Comparison of ENCODE assay signal across 4 cellular contexts in the genomic region with DNA sequence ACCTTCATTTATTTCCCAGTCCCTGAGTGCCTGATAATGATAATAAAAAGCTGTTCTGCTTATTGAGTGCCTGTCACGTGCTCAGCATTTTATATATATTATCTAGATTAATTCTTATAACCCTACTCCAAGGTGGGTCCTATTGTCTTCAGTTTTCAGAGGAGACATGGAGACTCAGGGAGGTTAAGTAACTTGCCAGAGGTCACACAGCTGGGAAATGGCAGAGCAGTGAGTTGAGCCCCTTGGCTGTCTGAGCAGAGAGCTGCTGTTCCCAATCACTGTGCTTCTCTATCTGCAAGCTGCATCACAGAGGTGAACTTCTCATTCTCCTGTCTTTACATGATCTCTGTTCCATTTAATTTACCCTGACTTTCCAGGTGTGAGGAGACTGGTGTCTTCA.
TF ChIP-seq lines count a peak whose summit lies in the region.

No MANE protein-coding gene starts in this region.

TF ChIP-seq in SK-N-SH, 30 proteins besides CTCF, POLR2A, EP300 and RAD21:
- TF ChIP-seq, protein P1, sequence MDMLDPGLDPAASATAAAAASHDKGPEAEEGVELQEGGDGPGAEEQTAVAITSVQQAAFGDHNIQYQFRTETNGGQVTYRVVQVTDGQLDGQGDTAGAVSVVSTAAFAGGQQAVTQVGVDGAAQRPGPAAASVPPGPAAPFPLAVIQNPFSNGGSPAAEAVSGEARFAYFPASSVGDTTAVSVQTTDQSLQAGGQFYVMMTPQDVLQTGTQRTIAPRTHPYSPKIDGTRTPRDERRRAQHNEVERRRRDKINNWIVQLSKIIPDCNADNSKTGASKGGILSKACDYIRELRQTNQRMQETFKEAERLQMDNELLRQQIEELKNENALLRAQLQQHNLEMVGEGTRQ (IDR thresholded peaks at IDR 0.05; ENCODE audit: borderline replicate concordance, low read depth, low read length), result no peak
- TF ChIP-seq YY1 (IDR thresholded peaks at IDR 0.05; ENCODE audit: low read depth), result no peak
- TF ChIP-seq NFIC (IDR thresholded peaks at IDR 0.05; ENCODE audit: borderline replicate concordance), result no peak

TF ChIP-seq in SK-N-SH treated with all-trans-retinoic acid at 6 μM for 48 hours, 23 proteins besides CTCF, POLR2A, EP300 and RAD21:
- TF ChIP-seq PPARA (CRISPR knock-in tag; IDR thresholded peaks at IDR 0.05; ENCODE audit: borderline replicate concordance) (no peak), SNAI2 (CRISPR knock-in tag; IDR thresholded peaks at IDR 0.05) (no peak), ZFP3 (CRISPR knock-in tag; IDR thresholded peaks at IDR 0.05) (no peak), ESRRG (CRISPR knock-in tag; IDR thresholded peaks at IDR 0.05) (no peak), ARNTL (CRISPR knock-in tag; IDR thresholded peaks at IDR 0.05; ENCODE audit: borderline replicate concordance, low read depth) (no peak), ZNF565 (CRISPR knock-in tag; conservative IDR thresholded peaks at IDR 0.05; ENCODE audit: low read depth) (no peak), ZNF8 (CRISPR knock-in tag; IDR thresholded peaks at IDR 0.05) (no peak), TCF4 (CRISPR knock-in tag; IDR thresholded peaks at IDR 0.05; ENCODE audit: borderline replicate concordance) (no peak), BACH2 (CRISPR knock-in tag; IDR thresholded peaks at IDR 0.05; ENCODE audit: borderline replicate concordance) (no peak)
- TF ChIP-seq, protein P2, sequence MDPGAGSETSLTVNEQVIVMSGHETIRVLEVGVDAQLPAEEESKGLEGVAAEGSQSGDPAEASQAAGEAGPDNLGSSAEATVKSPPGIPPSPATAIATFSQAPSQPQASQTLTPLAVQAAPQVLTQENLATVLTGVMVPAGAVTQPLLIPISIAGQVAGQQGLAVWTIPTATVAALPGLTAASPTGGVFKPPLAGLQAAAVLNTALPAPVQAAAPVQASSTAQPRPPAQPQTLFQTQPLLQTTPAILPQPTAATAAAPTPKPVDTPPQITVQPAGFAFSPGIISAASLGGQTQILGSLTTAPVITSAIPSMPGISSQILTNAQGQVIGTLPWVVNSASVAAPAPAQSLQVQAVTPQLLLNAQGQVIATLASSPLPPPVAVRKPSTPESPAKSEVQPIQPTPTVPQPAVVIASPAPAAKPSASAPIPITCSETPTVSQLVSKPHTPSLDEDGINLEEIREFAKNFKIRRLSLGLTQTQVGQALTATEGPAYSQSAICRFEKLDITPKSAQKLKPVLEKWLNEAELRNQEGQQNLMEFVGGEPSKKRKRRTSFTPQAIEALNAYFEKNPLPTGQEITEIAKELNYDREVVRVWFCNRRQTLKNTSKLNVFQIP (CRISPR knock-in tag; IDR thresholded peaks at IDR 0.05; ENCODE audit: borderline replicate concordance, low read depth), result no peak

TF ChIP-seq in A549, 52 proteins besides CTCF, POLR2A, EP300 and RAD21:
- no peak for TF ChIP-seq ZC3H11A (IDR thresholded peaks at IDR 0.05)
- no peak for TF ChIP-seq KDM1A (IDR thresholded peaks at IDR 0.05; ENCODE audit: low read depth)
- no peak for TF ChIP-seq HOXA7 (CRISPR knock-in tag; IDR thresholded peaks at IDR 0.05)
- TF ChIP-seq, protein P3, sequence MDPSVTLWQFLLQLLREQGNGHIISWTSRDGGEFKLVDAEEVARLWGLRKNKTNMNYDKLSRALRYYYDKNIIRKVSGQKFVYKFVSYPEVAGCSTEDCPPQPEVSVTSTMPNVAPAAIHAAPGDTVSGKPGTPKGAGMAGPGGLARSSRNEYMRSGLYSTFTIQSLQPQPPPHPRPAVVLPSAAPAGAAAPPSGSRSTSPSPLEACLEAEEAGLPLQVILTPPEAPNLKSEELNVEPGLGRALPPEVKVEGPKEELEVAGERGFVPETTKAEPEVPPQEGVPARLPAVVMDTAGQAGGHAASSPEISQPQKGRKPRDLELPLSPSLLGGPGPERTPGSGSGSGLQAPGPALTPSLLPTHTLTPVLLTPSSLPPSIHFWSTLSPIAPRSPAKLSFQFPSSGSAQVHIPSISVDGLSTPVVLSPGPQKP (IDR thresholded peaks at IDR 0.05; ENCODE audit: low read depth, low read length), result no peak
- no peak for TF ChIP-seq NPAS2 (CRISPR knock-in tag; IDR thresholded peaks at IDR 0.05; ENCODE audit: borderline replicate concordance)
- no peak for TF ChIP-seq EHMT2 (IDR thresholded peaks at IDR 0.05; ENCODE audit: low read depth)
- TF ChIP-seq POLR2AphosphoS2 (conservative IDR thresholded peaks at IDR 0.05; ENCODE audit: low read length), result no peak
- TF ChIP-seq, protein P1 (IDR thresholded peaks at IDR 0.05), result no peak
- TF ChIP-seq FOSL2 (IDR thresholded peaks at IDR 0.05), result no peak
- no peak for TF ChIP-seq FOSL2 (CRISPR knock-in tag; IDR thresholded peaks at IDR 0.05)
- no peak for TF ChIP-seq RNF2 (IDR thresholded peaks at IDR 0.05; ENCODE audit: borderline replicate concordance, low read depth)
- TF ChIP-seq HOXB13 (CRISPR knock-in tag; IDR thresholded peaks at IDR 0.05; ENCODE audit: low read depth), result no peak
- no peak for TF ChIP-seq MYC (IDR thresholded peaks at IDR 0.05; ENCODE audit: borderline replicate concordance, low read length)
TF ChIP-seq in A549: peak in this region for 0.

TF ChIP-seq in IMR-90, 13 proteins besides CTCF, POLR2A, EP300 and RAD21:
- no peak for TF ChIP-seq RCOR1 (IDR thresholded peaks at IDR 0.05; ENCODE audit: insufficient replicate concordance, low read length)
- TF ChIP-seq CEBPB (IDR thresholded peaks at IDR 0.05; ENCODE audit: low read depth, low read length), result no peak
- TF ChIP-seq MAFK (IDR thresholded peaks at IDR 0.05; ENCODE audit: low read depth, low read length), result no peak
- TF ChIP-seq RFX5 (IDR thresholded peaks at IDR 0.05; ENCODE audit: low read depth, low read length), result no peak
- TF ChIP-seq MAZ (IDR thresholded peaks at IDR 0.05; ENCODE audit: borderline replicate concordance, low read depth, low read length), result no peak
- TF ChIP-seq, protein P1 (IDR thresholded peaks at IDR 0.05; ENCODE audit: low read depth, low read length), result no peak
- TF ChIP-seq CHD1 (IDR thresholded peaks at IDR 0.05; ENCODE audit: low read depth, low read length), result no peak
- TF ChIP-seq, protein P3 (IDR thresholded peaks at IDR 0.05; ENCODE audit: borderline replicate concordance, low read depth, low read length), result no peak
- no peak for TF ChIP-seq FOS (IDR thresholded peaks at IDR 0.05; ENCODE audit: low read depth, low read length)
- no peak for TF ChIP-seq BHLHE40 (IDR thresholded peaks at IDR 0.05; ENCODE audit: low read depth, low read length)
- no peak for TF ChIP-seq MXI1 (IDR thresholded peaks at IDR 0.05; ENCODE audit: borderline replicate concordance, low read depth, low read length)
- no peak for TF ChIP-seq SMC3 (IDR thresholded peaks at IDR 0.05; ENCODE audit: low read depth, low read length)
- TF ChIP-seq NFE2L2 (IDR thresholded peaks at IDR 0.05; ENCODE audit: low read depth, low read length), result no peak
